ENCODE assay signal across 14 cellular contexts in genomic region chr11:72189448-72190250, GRCh38. TPM values are rescaled to one million over a fixed set of nuclear protein-coding genes. Genes with fewer than 3 reads are reported as not detected.
A peak's percentile ranks its signal among the peaks of the same experiment; 100 is the strongest.
DNase-seq lines count a peak whose midpoint lies in the region; ATAC-seq and TF ChIP-seq lines count a peak whose summit lies in the region.
"Had no signal": no experiment of that assay in that cellular context is flagged by ENCODE, and none has a peak within 500 bp of the region (broad histone marks: within the 10 kb centered on the region; RNA-seq: fewer than 3 reads in every experiment).

No MANE protein-coding gene starts in this region.

- H3K27me3 ChIP-seq in SK-N-SH (ENCODE audit: insufficient read depth): no peaks in the 10 kb centered on the region
- no peaks in the 10 kb centered on the region for H3K27me3 ChIP-seq in adrenal gland
- H3K27me3 ChIP-seq in upper lobe of right lung: no peaks in the 10 kb centered on the region

- no peak; the same call in 1 of the 3 replicates for ATAC-seq in SK-N-SH treated with all-trans-retinoic acid at 6 μM for 48 hours
- ATAC-seq in upper lobe of right lung: peak; percentile 87
- ATAC-seq in activated CD8-positive, alpha-beta T cell treated with anti-CD3 and anti-CD28 coated beads for 36 hours: no peak

- TF ChIP-seq RAD21 in SK-N-SH (IDR thresholded peaks at IDR 0.05; ENCODE audit: low read length): no peak

- no peak overlapping the region for H3K9ac ChIP-seq in SK-N-SH

- H3K9me2 ChIP-seq in SK-N-SH: no peaks in the 10 kb centered on the region

- H3K79me2 ChIP-seq in SK-N-SH (ENCODE audit: insufficient read depth): no peaks in the 10 kb centered on the region

- no peaks in the 10 kb centered on the region for H3K4me1 Mint-ChIP-seq in activated CD4-positive, alpha-beta memory T cell treated with anti-CD3 and anti-CD28 coated beads, Interleukin-2, amount 10 ng/mL, durations not matched to agents 7 days and 5 days
- no peaks in the 10 kb centered on the region for H3K4me1 Mint-ChIP-seq in activated CD8-positive, alpha-beta T cell treated with anti-CD3 and anti-CD28 coated beads for 36 hours (ENCODE audit: low read depth)
- H3K4me1 Mint-ChIP-seq: activated naive CD4-positive, alpha-beta T cell treated with anti-CD3 and anti-CD28 coated beads, Interleukin-2, amount 50 U/mL, for 24 hours had no signal

- TF ChIP-seq POLR2A in adrenal gland (IDR thresholded peaks at IDR 0.05): no peak

- no peaks in the 10 kb centered on the region for H3K36me3 Mint-ChIP-seq in activated CD4-positive, alpha-beta memory T cell treated with anti-CD3 and anti-CD28 coated beads, Interleukin-2, amount 10 ng/mL, durations not matched to agents 7 days and 5 days (ENCODE audit: low read depth)
- H3K36me3 Mint-ChIP-seq in activated CD8-positive, alpha-beta T cell treated with anti-CD3 and anti-CD28 coated beads for 36 hours (ENCODE audit: low read depth): no peaks in the 10 kb centered on the region
- H3K36me3 Mint-ChIP-seq: activated naive CD4-positive, alpha-beta T cell treated with anti-CD3 and anti-CD28 coated beads, Interleukin-2, amount 50 U/mL, for 24 hours had no signal

- WGBS in SK-N-SH (ENCODE audit: low lambda C conversion rate): 76% methylated on average over 3 of the region's 3 CpGs
- 64 to 81% (median 78%) methylated on average over 3 of the region's 3 CpGs for WGBS in adrenal gland, 4 donors

- H3K36me3 ChIP-seq in SK-N-SH (replicated peaks in 1 of 2; ENCODE audit: control insufficient read depth in 1 of 2, insufficient read depth in 2 of 2, low read length in 1 of 2): no peaks in the 10 kb centered on the region
- H3K36me3 ChIP-seq in adrenal gland (replicated peaks in 1 of 2): no peaks in the 10 kb centered on the region
- no peaks in the 10 kb centered on the region for H3K36me3 ChIP-seq in upper lobe of right lung

- H3K4me2 ChIP-seq in SK-N-SH: no peak overlapping the region

- intact Hi-C loops in adrenal gland (cut with DNase I): no loop called here
- intact Hi-C loops in upper lobe of right lung (cut with DNase I): no loop called here
- intact Hi-C loops in activated CD8-positive, alpha-beta T cell treated with anti-CD3 and anti-CD28 coated beads for 36 hours (cut with micrococcal nuclease): no loop called here

- no peak overlapping the region for H3K4me3 Mint-ChIP-seq in activated CD4-positive, alpha-beta memory T cell treated with anti-CD3 and anti-CD28 coated beads, Interleukin-2, amount 10 ng/mL, durations not matched to agents 7 days and 5 days
- no peak overlapping the region for H3K4me3 Mint-ChIP-seq in activated CD8-positive, alpha-beta T cell treated with anti-CD3 and anti-CD28 coated beads for 36 hours
- H3K4me3 Mint-ChIP-seq: activated naive CD4-positive, alpha-beta T cell treated with anti-CD3 and anti-CD28 coated beads, Interleukin-2, amount 50 U/mL, for 24 hours had no signal

- H3K9me3 ChIP-seq in SK-N-SH: no peaks in the 10 kb centered on the region
- H3K9me3 ChIP-seq in adrenal gland (replicated peaks in 1 of 3): no peaks in the 10 kb centered on the region
- no peaks in the 10 kb centered on the region for H3K9me3 ChIP-seq in upper lobe of right lung

- DNase-seq in SK-N-SH (peak; percentile 27), adrenal gland (peak in 5 of 7 donors; percentile 20 to 38 (median 29)), kidney tubule cell (ENCODE audit: low spot score) (peak; percentile 76), upper lobe of right lung (peak; percentile 69), NCI-H345 (lab: John Stamatoyannopoulos, UW) (no peak)
- DNase-seq in activated CD4-positive, alpha-beta memory T cell treated with anti-CD3 and anti-CD28 coated beads, Interleukin-2, amount 10 ng/mL, durations not matched to agents 7 days and 5 days: no peak
- no peak for DNase-seq in activated CD8-positive, alpha-beta T cell treated with anti-CD3 and anti-CD28 coated beads for 36 hours
- DNase-seq: NCI-H1048 had no signal

- H2AFZ ChIP-seq in SK-N-SH (ENCODE audit: low read depth): no peak overlapping the region

- POLR2A ChIA-PET in SK-N-SH (lab: Yijun Ruan, JAX): interaction anchor here (0.6 kb wide), 1 partner anchor 469 kb away, joined by 3 read pairs; no protein-coding TSS in a partner anchor
- POLR2A ChIA-PET in activated CD4-positive, alpha-beta memory T cell treated with anti-CD3 and anti-CD28 coated beads, Interleukin-2, amount 10 ng/mL, durations not matched to agents 7 days and 5 days (lab: Charles Lee): no interaction called here
- POLR2A ChIA-PET in activated CD8-positive, alpha-beta T cell treated with anti-CD3 and anti-CD28 coated beads for 36 hours (lab: Charles Lee): no interaction called here

- CTCF ChIA-PET in SK-N-SH (lab: Yijun Ruan, JAX): interaction anchor here (0.8 to 2.7 kb wide), 5 partner anchors 10 to 245 kb away, joined by 3 to 7 read pairs (median 4); partner anchors contain the start of gene CLPB
- CTCF ChIA-PET in activated CD4-positive, alpha-beta memory T cell treated with anti-CD3 and anti-CD28 coated beads, Interleukin-2, amount 10 ng/mL, durations not matched to agents 7 days and 5 days (lab: Charles Lee): interaction anchor here (0.9 to 1.5 kb wide), 2 partner anchors 45 to 241 kb away, joined by 3 read pairs; no protein-coding TSS in a partner anchor
- CTCF ChIA-PET in activated CD8-positive, alpha-beta T cell treated with anti-CD3 and anti-CD28 coated beads for 36 hours (lab: Charles Lee): no interaction called here

- H4K20me1 ChIP-seq in SK-N-SH (ENCODE audit: insufficient read depth): no peaks in the 10 kb centered on the region

- no peaks in the 10 kb centered on the region for H3F3A ChIP-seq in SK-N-SH (replicated peaks; ENCODE audit: insufficient read depth)

- TF ChIP-seq CTCF in SK-N-SH (IDR thresholded peaks at IDR 0.05) (no peak), adrenal gland (IDR thresholded peaks at IDR 0.05) (no peak), upper lobe of right lung (IDR thresholded peaks at IDR 0.05) (no peak)
- TF ChIP-seq CTCF in activated CD8-positive, alpha-beta T cell treated with anti-CD3 and anti-CD28 coated beads for 36 hours (IDR thresholded peaks at IDR 0.05): no peak

- H3K4me1 ChIP-seq in SK-N-SH (ENCODE audit: control insufficient read depth in 1 of 2, insufficient read depth in 2 of 2, low read depth in 1 of 2, low read length in 1 of 2) (peaks cover 0 to 12% of the 10 kb centered on the region in 2 experiments; a peak in 1 of 4 replicates), adrenal gland (replicated peaks in 1 of 2) (no peaks in the 10 kb centered on the region), upper lobe of right lung (peaks cover 9% of the 10 kb centered on the region)

- no peaks in the 10 kb centered on the region for H3K9me3 Mint-ChIP-seq in activated CD4-positive, alpha-beta memory T cell treated with anti-CD3 and anti-CD28 coated beads, Interleukin-2, amount 10 ng/mL, durations not matched to agents 7 days and 5 days
- no peaks in the 10 kb centered on the region for H3K9me3 Mint-ChIP-seq in activated CD8-positive, alpha-beta T cell treated with anti-CD3 and anti-CD28 coated beads for 36 hours
- H3K9me3 Mint-ChIP-seq: activated naive CD4-positive, alpha-beta T cell treated with anti-CD3 and anti-CD28 coated beads, Interleukin-2, amount 50 U/mL, for 24 hours had no signal

- H3K27ac Mint-ChIP-seq in activated CD4-positive, alpha-beta memory T cell treated with anti-CD3 and anti-CD28 coated beads, Interleukin-2, amount 10 ng/mL, durations not matched to agents 7 days and 5 days: no peak overlapping the region
- no peak overlapping the region for H3K27ac Mint-ChIP-seq in activated CD8-positive, alpha-beta T cell treated with anti-CD3 and anti-CD28 coated beads for 36 hours
- H3K27ac Mint-ChIP-seq: activated naive CD4-positive, alpha-beta T cell treated with anti-CD3 and anti-CD28 coated beads, Interleukin-2, amount 50 U/mL, for 24 hours had no signal

- no peak for TF ChIP-seq EP300 in SK-N-SH (IDR thresholded peaks at IDR 0.05; ENCODE audit: borderline replicate concordance in 1 of 2, low read depth in 1 of 2, low read length in 1 of 2)

- H3K27me3 Mint-ChIP-seq in activated CD4-positive, alpha-beta memory T cell treated with anti-CD3 and anti-CD28 coated beads, Interleukin-2, amount 10 ng/mL, durations not matched to agents 7 days and 5 days: no peaks in the 10 kb centered on the region
- H3K27me3 Mint-ChIP-seq in activated CD8-positive, alpha-beta T cell treated with anti-CD3 and anti-CD28 coated beads for 36 hours: no peaks in the 10 kb centered on the region
- H3K27me3 Mint-ChIP-seq: activated naive CD4-positive, alpha-beta T cell treated with anti-CD3 and anti-CD28 coated beads, Interleukin-2, amount 50 U/mL, for 24 hours had no signal

- H3K27ac ChIP-seq in SK-N-SH (ENCODE audit: low read depth in 2 of 2, low read length in 1 of 2): peak overlapping the region in 1 of 2 experiments; percentile 3; a peak in 1 of 4 replicates
- no peak overlapping the region for H3K27ac ChIP-seq in adrenal gland
- H3K27ac ChIP-seq in upper lobe of right lung: peak overlapping the region; percentile 53

- H3K4me3 ChIP-seq in SK-N-SH (ENCODE audit: low read depth in 2 of 2, low read length in 1 of 2) (no peak overlapping the region), adrenal gland (no peak overlapping the region), upper lobe of right lung (no peak overlapping the region)

RNA-seq across cellular contexts. Expression of gene FOLR1, which starts 2.3 kb away (rescaled TPM):
- 0.26 TPM in 1 of 2 replicates, not detected in the other for polyA plus RNA-seq in SK-N-SH (2012; rRNA removed)
- 0.08 and 0.14 TPM in 2 replicates for polyA plus RNA-seq in SK-N-SH (2012; cell fraction: cytosol; rRNA removed)
- polyA plus RNA-seq in SK-N-SH (2012; cell fraction: nucleus; rRNA removed): 0.05 and 0.15 TPM in 2 replicates
- 1 to 10 TPM in 6 of 8 donors, under 1 TPM in 2; 0.84 to 7.2 (median 2.0) TPM for total RNA-seq in adrenal gland
- polyA plus RNA-seq in adrenal gland: 1 to 10 TPM in 1 of 3 donors, under 1 TPM in 2; 0.57 to 2.5 (median 0.80) TPM
- 163 TPM for total RNA-seq in upper lobe of right lung
- total RNA-seq in activated CD4-positive, alpha-beta memory T cell treated with anti-CD3 and anti-CD28 coated beads, Interleukin-2, amount 10 ng/mL, durations not matched to agents 7 days and 5 days: not detected
- total RNA-seq in activated CD8-positive, alpha-beta T cell treated with anti-CD3 and anti-CD28 coated beads for 36 hours: not detected
- total RNA-seq: A673, frontal cortex, pulmonary artery endothelial cell had no signal

RNA-seq across cellular contexts. Expression of gene FOLR2, which starts 26.9 kb away (rescaled TPM):
- polyA plus RNA-seq in SK-N-SH (2012; rRNA removed) (not detected in 2 replicates), adrenal gland (10 to 100 TPM; 14.6 to 35.2 (median 27.2) TPM)
- not detected in 2 replicates for polyA plus RNA-seq in SK-N-SH (2012; cell fraction: cytosol; rRNA removed)
- polyA plus RNA-seq in SK-N-SH (2012; cell fraction: nucleus; rRNA removed): not detected in 2 replicates
- total RNA-seq in adrenal gland (100 to 1,000 TPM in 2 of 8 donors, 10 to 100 TPM in 6; 23.6 to 221 (median 78.9) TPM), upper lobe of right lung (22.8 TPM)
- not detected for total RNA-seq in activated CD4-positive, alpha-beta memory T cell treated with anti-CD3 and anti-CD28 coated beads, Interleukin-2, amount 10 ng/mL, durations not matched to agents 7 days and 5 days
- not detected for total RNA-seq in activated CD8-positive, alpha-beta T cell treated with anti-CD3 and anti-CD28 coated beads for 36 hours
- total RNA-seq: A673, pulmonary artery endothelial cell had no signal

RNA-seq across cellular contexts. Expression of gene INPPL1, which starts 34.9 kb away (rescaled TPM):
- polyA plus RNA-seq in SK-N-SH (2012; rRNA removed) (123 and 138 TPM in 2 replicates), adrenal gland (100 to 1,000 TPM in 2 of 3 donors, 10 to 100 TPM in 1; 45.3 to 395 (median 130) TPM)
- 26.6 and 41.4 TPM in 2 replicates for polyA plus RNA-seq in SK-N-SH (2012; cell fraction: cytosol; rRNA removed)
- polyA plus RNA-seq in SK-N-SH (2012; cell fraction: nucleus; rRNA removed): 712 and 808 TPM in 2 replicates
- total RNA-seq in adrenal gland (100 to 1,000 TPM in 5 of 8 donors, 10 to 100 TPM in 3; 86.4 to 238 (median 119) TPM), upper lobe of right lung (146 TPM)
- 100 to 1,000 TPM; 138 to 153 TPM for total RNA-seq in activated CD4-positive, alpha-beta memory T cell treated with anti-CD3 and anti-CD28 coated beads, Interleukin-2, amount 10 ng/mL, durations not matched to agents 7 days and 5 days
- total RNA-seq in activated CD8-positive, alpha-beta T cell treated with anti-CD3 and anti-CD28 coated beads for 36 hours: 10 to 100 TPM; 75.9 to 78.4 TPM

RNA-seq across cellular contexts. Expression of gene FOLR3, which starts 54.1 kb away (rescaled TPM):
- not detected in 2 replicates for polyA plus RNA-seq in SK-N-SH (2012; rRNA removed)
- polyA plus RNA-seq in SK-N-SH (2012; cell fraction: cytosol; rRNA removed): 0.05 TPM in 1 of 2 replicates, not detected in the other
- not detected in 2 replicates for polyA plus RNA-seq in SK-N-SH (2012; cell fraction: nucleus; rRNA removed)
- total RNA-seq in adrenal gland: under 1 TPM in 2 of 8 donors, not detected in 6; 0.88 to 0.96 TPM
- polyA plus RNA-seq in adrenal gland: under 1 TPM in 2 of 3 donors, not detected in 1; 0.13 to 0.95 TPM
- total RNA-seq in upper lobe of right lung: 29.0 TPM
- not detected for total RNA-seq in activated CD4-positive, alpha-beta memory T cell treated with anti-CD3 and anti-CD28 coated beads, Interleukin-2, amount 10 ng/mL, durations not matched to agents 7 days and 5 days
- not detected for total RNA-seq in activated CD8-positive, alpha-beta T cell treated with anti-CD3 and anti-CD28 coated beads for 36 hours
- total RNA-seq: A673, frontal cortex, pulmonary artery endothelial cell, temporal lobe had no signal

RNA-seq across cellular contexts. Expression of gene PHOX2A, which starts 54.3 kb away (rescaled TPM):
- polyA plus RNA-seq in SK-N-SH (2012; rRNA removed): 65.0 and 75.6 TPM in 2 replicates
- 38.6 and 72.8 TPM in 2 replicates for polyA plus RNA-seq in SK-N-SH (2012; cell fraction: cytosol; rRNA removed)
- 47.3 and 62.5 TPM in 2 replicates for polyA plus RNA-seq in SK-N-SH (2012; cell fraction: nucleus; rRNA removed)
- total RNA-seq in adrenal gland: 10 to 100 TPM in 3 of 8 donors, under 1 TPM in 2, not detected in 3; 0.32 to 26.6 (median 12.8) TPM
- polyA plus RNA-seq in adrenal gland: 10 to 100 TPM in 2 of 3 donors, 1 to 10 TPM in 1; 7.1 to 68.9 (median 19.2) TPM
- total RNA-seq in upper lobe of right lung: not detected
- not detected for total RNA-seq in activated CD4-positive, alpha-beta memory T cell treated with anti-CD3 and anti-CD28 coated beads, Interleukin-2, amount 10 ng/mL, durations not matched to agents 7 days and 5 days
- total RNA-seq in activated CD8-positive, alpha-beta T cell treated with anti-CD3 and anti-CD28 coated beads for 36 hours: not detected
- total RNA-seq: A673, frontal cortex, pulmonary artery endothelial cell, temporal lobe had no signal

Comparison
In these comparisons a context has a peak if more than half of its experiments do, and no peak if none do; other contexts are left out.
1. DNase-seq: peak in SK-N-SH (single experiment), adrenal gland (5 of 7), kidney tubule cell (single experiment) and upper lobe of right lung (single experiment); none in activated CD4-positive, alpha-beta memory T cell treated with anti-CD3 and anti-CD28 coated beads, Interleukin-2, amount 10 ng/mL, durations not matched to agents 7 days and 5 days (single experiment), NCI-H345 (single experiment) and activated CD8-positive, alpha-beta T cell treated with anti-CD3 and anti-CD28 coated beads for 36 hours (single experiment).
2. RNA of gene FOLR1, which starts 2.3 kb away (total RNA-seq): 163 TPM in upper lobe of right lung (single experiment); 0.84 to 7.2 TPM in adrenal gland, not detected in activated CD4-positive, alpha-beta memory T cell treated with anti-CD3 and anti-CD28 coated beads, Interleukin-2, amount 10 ng/mL, durations not matched to agents 7 days and 5 days and not detected in activated CD8-positive, alpha-beta T cell treated with anti-CD3 and anti-CD28 coated beads for 36 hours; every median in the first group is over 10 times any median in the second.
3. RNA of gene FOLR2, which starts 26.9 kb away (total RNA-seq): 23.6 to 221 TPM in adrenal gland and 22.8 TPM in upper lobe of right lung (single experiment); not detected in activated CD4-positive, alpha-beta memory T cell treated with anti-CD3 and anti-CD28 coated beads, Interleukin-2, amount 10 ng/mL, durations not matched to agents 7 days and 5 days and not detected in activated CD8-positive, alpha-beta T cell treated with anti-CD3 and anti-CD28 coated beads for 36 hours; every median in the first group is over 10 times any median in the second.